Comparison of ENCODE assay signal across 8 cellular contexts in the genomic region with DNA sequence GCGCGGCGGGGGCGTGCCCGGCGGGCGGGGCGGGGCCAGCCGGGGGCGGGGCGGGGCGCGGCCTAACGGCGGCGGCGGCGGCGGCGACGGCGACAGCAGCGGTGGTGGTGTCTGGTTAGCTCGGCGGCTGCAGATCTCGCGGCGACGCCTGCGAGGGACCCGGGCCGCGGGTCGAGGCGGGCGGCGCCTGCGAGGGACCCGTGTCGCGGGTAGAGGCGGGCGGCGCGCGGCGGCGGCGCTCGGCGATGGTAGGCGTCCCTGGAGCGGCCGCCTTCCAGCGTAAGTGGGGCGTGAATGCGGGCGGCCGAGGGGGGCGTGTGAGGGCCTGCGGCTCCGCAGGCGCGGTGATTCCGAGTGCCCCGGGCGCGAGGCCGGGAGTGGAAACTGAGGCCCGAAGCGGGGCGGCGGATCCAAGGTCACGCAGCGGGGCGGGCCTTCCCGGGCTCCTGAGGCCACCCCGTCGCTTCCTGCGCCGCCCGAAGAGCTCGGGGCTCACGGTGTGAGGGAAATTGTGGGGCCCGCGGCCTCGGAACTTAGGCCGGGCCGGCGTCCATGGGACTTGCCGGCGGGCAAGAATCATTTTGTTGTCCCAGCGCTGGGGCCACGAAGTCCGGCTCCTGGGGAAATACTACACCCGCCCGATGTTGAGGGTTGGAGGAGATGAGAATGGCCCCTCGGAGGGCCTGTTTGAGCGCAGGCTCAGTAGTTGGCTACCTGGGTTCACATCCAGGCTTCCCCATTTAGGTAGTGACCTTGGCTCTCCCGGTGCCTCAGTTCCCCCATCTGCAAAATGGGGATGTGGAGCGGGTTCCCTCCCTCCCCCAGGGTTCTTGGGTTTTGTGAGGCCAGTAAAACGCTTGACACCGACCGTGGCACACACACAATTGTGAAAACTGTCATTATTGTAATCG. TPM values are rescaled to one million over a fixed set of nuclear protein-coding genes. Genes with fewer than 3 reads are reported as not detected.
DNase-seq lines count a peak whose midpoint lies in the region; ATAC-seq and TF ChIP-seq lines count a peak whose summit lies in the region.

A gene (plus strand): TSS at position 74 of the 911 bp plus-strand sequence. CDS start 172 bp downstream, at position 246.

- H3K9me3 ChIP-seq in mucosa of rectum (ENCODE audit: control insufficient read depth in 2 of 2, low read length in 2 of 2) = no peaks in the 10 kb centered on the region
- no peaks in the 10 kb centered on the region for H3K9me3 ChIP-seq in thyroid gland

- peak; percentile 51 for ATAC-seq in GM18909 (IDR thresholded peaks at IDR 0.05; ENCODE audit: poor library complexity, unreplicated experiment)
- peak; percentile 39 for ATAC-seq in HG03139 (IDR thresholded peaks at IDR 0.05; ENCODE audit: unreplicated experiment)

- H3K9me3 Mint-ChIP-seq in CD14-positive monocyte = no peaks in the 10 kb centered on the region

- H3K27ac Mint-ChIP-seq in CD14-positive monocyte = peak within 1 kb of the TSS; percentile 91 to 97 (median 94)

- H3K36me3 ChIP-seq in mucosa of rectum (ENCODE audit: control insufficient read depth in 2 of 2, insufficient read depth in 2 of 2, low read length in 2 of 2) (no peaks in the 10 kb centered on the region), thyroid gland (no peaks in the 10 kb centered on the region)

- peak within 1 kb of the TSS; percentile 92 to 93 for H3K9ac ChIP-seq in mucosa of rectum (ENCODE audit: low read depth in 1 of 2, low read length in 2 of 2)

- H3K4me1 ChIP-seq in mucosa of rectum (ENCODE audit: control insufficient read depth in 2 of 2, insufficient read depth in 2 of 2, low read length in 2 of 2) = peaks cover 0 to 4% of the 10 kb centered on the region in 2 donors
- peaks cover 8 to 12% of the 10 kb centered on the region in 2 donors for H3K4me1 ChIP-seq in thyroid gland

- H3K4me3 Mint-ChIP-seq in CD14-positive monocyte = peak within 1 kb of the TSS; percentile 78 to 84

- TF ChIP-seq CTCF in CD14-positive monocyte (IDR thresholded peaks at IDR 0.05) (no peak), thyroid gland (IDR thresholded peaks at IDR 0.05) (peak in 1 of 6 experiments; percentile 2)

- H3K27ac ChIP-seq in mucosa of rectum (ENCODE audit: low read depth in 2 of 2, low read length in 2 of 2) (peak within 1 kb of the TSS; percentile 93 to 96), thyroid gland (peak within 1 kb of the TSS; percentile 91 to 97 (median 95))

- peaks cover 18% of the 10 kb centered on the region for H3K4me1 Mint-ChIP-seq in CD14-positive monocyte

- DNase-seq in CD14-positive monocyte (ENCODE audit: low spot score) = peak; percentile 51
- peak; percentile 52 for DNase-seq in epidermal melanocyte (ENCODE audit: insufficient read length, low spot score)
- DNase-seq in thyroid gland = peak in 1 of 2 donors; percentile 58
- no peak for DNase-seq in NOMO-1 treated with DMSO at 0.1 percent for 48 hours (lab: John Stamatoyannopoulos, UW; ENCODE audit: unreplicated experiment)

- WGBS in thyroid gland, 2 donors = 2 to 3% methylated on average over 12 to 17 of the region's 105 CpGs

- H3K4me3 ChIP-seq in mucosa of rectum (ENCODE audit: low read length in 2 of 2) = peak within 1 kb of the TSS; percentile 79 to 87
- peak within 1 kb of the TSS; percentile 60 to 95 (median 74) for H3K4me3 ChIP-seq in thyroid gland (replicated peaks in 1 of 3)

- no peaks in the 10 kb centered on the region for H3K27me3 ChIP-seq in mucosa of rectum (ENCODE audit: control insufficient read depth in 2 of 2, insufficient read depth in 2 of 2, low read length in 2 of 2)
- H3K27me3 ChIP-seq in thyroid gland = no peaks in the 10 kb centered on the region

- intact Hi-C loops in CD14-positive monocyte (cut with micrococcal nuclease) (loop anchor here (2.0 to 5.0 kb wide), 3 partner anchors 47 to 502 kb away; a partner anchor contains a TSS), thyroid gland (cut with DNase I) (no loop called here)
- intact Hi-C loops in T-helper 1 cell treated with Interleukin-12 subunit alpha and Interleukin-12 subunit beta and Interleukin-4 antibody, amounts not matched to agents 30 ng/mL and 1 ng/mL, for 36 hours (cut with micrococcal nuclease) = no loop called here

- TF ChIP-seq POLR2A in thyroid gland (IDR thresholded peaks at IDR 0.05) = peak; percentile 37 to 79

- peaks cover 0 to 3% (median 0%) of the 10 kb centered on the region in 3 donors for H3K27me3 Mint-ChIP-seq in CD14-positive monocyte (ENCODE audit: low read depth in 3 of 3)

- peaks cover 5 to 14% of the 10 kb centered on the region in 2 donors for H3K36me3 Mint-ChIP-seq in CD14-positive monocyte

RNA-seq across cellular contexts. Expression of the gene that starts here (rescaled TPM):
- 1 to 10 TPM; 1.7 to 4.9 TPM for polyA plus RNA-seq in CD14-positive monocyte
- 18.9 and 19.4 TPM in 2 replicates for total RNA-seq in T-helper 1 cell treated with Interleukin-12 subunit alpha and Interleukin-12 subunit beta and Interleukin-4 antibody, amounts not matched to agents 30 ng/mL and 1 ng/mL, for 36 hours
- total RNA-seq in thyroid gland = 10 to 100 TPM; 29.7 to 57.3 (median 35.8) TPM

Comparison
In these comparisons a context has a peak if more than half of its experiments do, and no peak if none do; other contexts are left out.
1. intact Hi-C loops: an anchor here in CD14-positive monocyte (2.0 to 5.0 kb wide); none called in T-helper 1 cell treated with Interleukin-12 subunit alpha and Interleukin-12 subunit beta and Interleukin-4 antibody, amounts not matched to agents 30 ng/mL and 1 ng/mL, for 36 hours and thyroid gland.